Comparison of ENCODE assay signal across 23 cellular contexts in the genomic region with DNA sequence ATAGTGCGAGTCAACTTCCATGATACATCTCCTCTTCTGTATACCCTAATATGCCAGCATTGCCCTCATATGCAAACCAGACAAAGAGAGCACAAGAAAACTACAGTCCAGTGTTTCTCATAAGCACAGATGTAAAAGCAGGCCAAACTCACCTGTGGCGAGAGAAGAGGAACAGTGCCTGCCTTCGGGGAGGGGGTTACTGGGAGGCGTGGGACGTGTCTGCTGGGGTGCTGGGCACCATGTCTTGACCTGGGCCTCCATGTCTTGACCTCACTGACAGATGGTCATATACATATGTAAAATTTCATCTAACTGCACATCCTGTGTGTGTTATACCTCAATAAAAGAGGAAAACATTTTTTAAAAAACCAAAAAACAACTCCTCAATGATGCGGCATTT.
"Had no signal": no experiment of that assay in that cellular context is flagged by ENCODE, and none has a peak within 500 bp of the region (broad histone marks: within the 10 kb centered on the region; RNA-seq: fewer than 3 reads in every experiment).

No MANE protein-coding gene starts in this region.

- H2AFZ ChIP-seq: neural progenitor cell had no signal

- H3K9ac ChIP-seq: neural progenitor cell had no signal

- ATAC-seq: esophagus mucosa; heart left ventricle; left lung; natural killer cell; pancreas; stimulated activated naive CD8-positive, alpha-beta T cell treated with anti-CD3 and anti-CD28 coated beads, Interleukin-15, Interleukin-2, amounts not matched to agents 100 U/mL and 50 U/mL, for 24 hours had no signal

- H3K36me3 ChIP-seq: heart left ventricle, left lung, lower lobe of right lung, neural progenitor cell, pancreas, suprapubic skin, thyroid gland, uterus had no signal

- H3K36me3 Mint-ChIP-seq: memory B cell; mesothelial cell of epicardium; natural killer cell; neural progenitor cell; stimulated activated effector memory CD8-positive, alpha-beta T cell treated with anti-CD3 and anti-CD28 coated beads, Interleukin-12 subunit alpha, Interleukin-12 subunit beta, amount 100 ng/mL, for 72 hours; type B pancreatic cell had no signal

- H3K4me2 ChIP-seq: neural progenitor cell had no signal

- H3K27ac Mint-ChIP-seq: memory B cell; mesothelial cell of epicardium; natural killer cell; neural progenitor cell; progenitor cell of endocrine pancreas; stimulated activated effector memory CD8-positive, alpha-beta T cell treated with anti-CD3 and anti-CD28 coated beads, Interleukin-12 subunit alpha, Interleukin-12 subunit beta, amount 100 ng/mL, for 72 hours; type B pancreatic cell had no signal

- H3K4me1 Mint-ChIP-seq: memory B cell; mesothelial cell of epicardium; natural killer cell; stimulated activated effector memory CD8-positive, alpha-beta T cell treated with anti-CD3 and anti-CD28 coated beads, Interleukin-12 subunit alpha, Interleukin-12 subunit beta, amount 100 ng/mL, for 72 hours had no signal

- H3K9me3 Mint-ChIP-seq: memory B cell; natural killer cell; stimulated activated effector memory CD8-positive, alpha-beta T cell treated with anti-CD3 and anti-CD28 coated beads, Interleukin-12 subunit alpha, Interleukin-12 subunit beta, amount 100 ng/mL, for 72 hours; type B pancreatic cell had no signal

- H3K27ac ChIP-seq: dorsolateral prefrontal cortex, heart left ventricle, left lung, lower lobe of right lung, neural progenitor cell, pancreas, suprapubic skin, thyroid gland, uterus had no signal

- H3K4me3 ChIP-seq: dorsolateral prefrontal cortex, heart left ventricle, left lung, lower lobe of right lung, neural progenitor cell, pancreas, suprapubic skin, thyroid gland, uterus had no signal

- H3K4me3 Mint-ChIP-seq: memory B cell; mesothelial cell of epicardium; natural killer cell; neural progenitor cell; stimulated activated effector memory CD8-positive, alpha-beta T cell treated with anti-CD3 and anti-CD28 coated beads, Interleukin-12 subunit alpha, Interleukin-12 subunit beta, amount 100 ng/mL, for 72 hours; type B pancreatic cell had no signal

- H3K4me1 ChIP-seq: heart left ventricle, left lung, lower lobe of right lung, pancreas, suprapubic skin, thyroid gland, uterus had no signal

- H3K27me3 ChIP-seq: dorsolateral prefrontal cortex, neural progenitor cell, pancreas, thyroid gland, uterus had no signal

- DNase-seq: cortex of kidney; dorsolateral prefrontal cortex; effector CD8-positive, alpha-beta T cell; heart left ventricle; hippocampal formation; lower lobe of right lung; natural killer cell; nucleus accumbens; pancreas; small intestine; stimulated activated CD4-positive, alpha-beta T cell treated with anti-CD3 and anti-CD28 coated beads, Interleukin-2, amount 100 ng/mL, for 48 hours; stimulated activated naive CD8-positive, alpha-beta T cell treated with anti-CD3 and anti-CD28 coated beads, Interleukin-15, Interleukin-2, amounts not matched to agents 100 U/mL and 50 U/mL, for 24 hours; thyroid gland had no signal

- H3K9me3 ChIP-seq: left lung, lower lobe of right lung, pancreas, suprapubic skin, thyroid gland, uterus had no signal
